ENCODE assay signal across 12 cellular contexts in genomic region chr16:31009894-31010293, GRCh38. TPM values are rescaled to one million over a fixed set of nuclear protein-coding genes. Genes with fewer than 3 reads are reported as not detected.
DNase-seq lines count a peak whose midpoint lies in the region; ATAC-seq, FAIRE-seq and TF ChIP-seq lines count a peak whose summit lies in the region.
"Had no signal": no experiment of that assay in that cellular context is flagged by ENCODE, and none has a peak within 500 bp of the region (broad histone marks: within the 10 kb centered on the region; RNA-seq: fewer than 3 reads in every experiment).

No MANE protein-coding gene starts in this region.

- H3K27me3 ChIP-seq in HepG2 (ENCODE audit: control insufficient read depth in 1 of 2, insufficient read depth in 2 of 2, low read length in 2 of 2): peaks cover 6 to 37% of the 10 kb centered on the region in 2 experiments
- no peaks in the 10 kb centered on the region for H3K27me3 ChIP-seq in right lobe of liver
- H3K27me3 ChIP-seq in iPS DF 6.9 (ENCODE audit: control insufficient read depth, insufficient read depth, low read length): no peaks in the 10 kb centered on the region
- H3K27me3 ChIP-seq in suprapubic skin: peaks cover 47% of the 10 kb centered on the region
- H3K27me3 ChIP-seq: ovary had no signal

- H3K36me3 Mint-ChIP-seq in activated T-helper 1 cell treated with anti-CD3 and anti-CD28 coated beads, Interleukin-12 subunit alpha, Interleukin-12 subunit beta, Interleukin-2, Interleukin-4 antibody, amounts not matched to agents 30 ng/mL and 10 ng/mL and 1 ng/mL, durations not matched to agents 14 hours and 24 hours and 36 hours (ENCODE audit: low read depth): no peaks in the 10 kb centered on the region

- TF ChIP-seq EP300 in HepG2 (IDR thresholded peaks at IDR 0.05; ENCODE audit: low read depth in 2 of 2, low read length in 2 of 2) (no peak), HepG2 (CRISPR knock-in tag; IDR thresholded peaks at IDR 0.05; ENCODE audit: borderline replicate concordance) (no peak), suprapubic skin (IDR thresholded peaks at IDR 0.05) (no peak)

- DNase-seq in HepG2 (ENCODE audit: low spot score) (no peak), right lobe of liver (no peak), iPS DF 6.9 (ENCODE audit: low read depth, low spot score) (no peak), suprapubic skin (ENCODE audit: low spot score in 2 of 2) (no peak), left lobe of liver (ENCODE audit: low spot score) (no peak), NCI-H1436 (lab: John Stamatoyannopoulos, UW) (no peak)
- no peak for DNase-seq in activated T-helper 1 cell treated with anti-CD3 and anti-CD28 coated beads, Interleukin-12 subunit alpha, Interleukin-12 subunit beta, Interleukin-2, Interleukin-4 antibody, amounts not matched to agents 30 ng/mL and 10 ng/mL and 1 ng/mL, durations not matched to agents 14 hours and 24 hours and 36 hours (ENCODE audit: low spot score)
- DNase-seq: body of pancreas, ovary had no signal

- peak; percentile 8 for ATAC-seq in HepG2
- ATAC-seq in right lobe of liver: no peak
- no peak for ATAC-seq in GM18519 (IDR thresholded peaks at IDR 0.05; ENCODE audit: low FRiP score, unreplicated experiment)
- no peak for ATAC-seq in left lobe of liver
- ATAC-seq: body of pancreas had no signal

- H3K9ac ChIP-seq in HepG2 (ENCODE audit: insufficient read depth, low read depth, low read length): no peak overlapping the region
- H3K9ac ChIP-seq: KMS-11 had no signal

- H3K9me3 ChIP-seq in HepG2 (ENCODE audit: low read length) (no peaks in the 10 kb centered on the region), right lobe of liver (no peaks in the 10 kb centered on the region), iPS DF 6.9 (ENCODE audit: control insufficient read depth, insufficient read depth, low read length) (no peaks in the 10 kb centered on the region), suprapubic skin (no peaks in the 10 kb centered on the region)
- H3K9me3 ChIP-seq: body of pancreas, ovary had no signal

- H3K4me3 ChIP-seq in HepG2 (replicated peaks in 1 of 3; ENCODE audit: insufficient read depth in 1 of 3, low read depth in 2 of 3, low read length in 3 of 3): no peak overlapping the region
- H3K4me3 ChIP-seq in right lobe of liver: no peak overlapping the region
- peak overlapping the region; percentile 61 for H3K4me3 ChIP-seq in iPS DF 6.9 (ENCODE audit: low read length)
- H3K4me3 ChIP-seq in suprapubic skin: peak overlapping the region; percentile 26
- H3K4me3 ChIP-seq: body of pancreas had no signal

- no peak overlapping the region for H2AFZ ChIP-seq in HepG2 (ENCODE audit: low read length)

- in situ Hi-C loops in HepG2 (cut with HindIII; ENCODE audit: extremely low pct_ligation_motif_present, low pct_unique_long_range_greater_than_20kb): no loop called here

- WGBS in HepG2 (ENCODE audit: low lambda C conversion rate): 48% methylated on average over 11 of the region's 11 CpGs
- WGBS in right lobe of liver (ENCODE audit: insufficient coverage, low coverage, low lambda C conversion rate, missing lambda C conversion rate): 36% methylated on average over 8 of the region's 11 CpGs
- WGBS in iPS DF 6.9 (ENCODE audit: insufficient coverage, insufficient read length): no CpG with 5 or more reads among the region's 11 CpGs
- WGBS in suprapubic skin: 46% methylated on average over 10 of the region's 11 CpGs

- TF ChIP-seq POLR2A in HepG2 (IDR thresholded peaks at IDR 0.05; ENCODE audit: insufficient read depth in 1 of 2, low read depth in 2 of 2, low read length in 2 of 2) (no peak), right lobe of liver (IDR thresholded peaks at IDR 0.05) (no peak), suprapubic skin (IDR thresholded peaks at IDR 0.05) (no peak)

- H4K20me1 ChIP-seq in HepG2 (ENCODE audit: insufficient read depth, low read length): no peaks in the 10 kb centered on the region

- TF ChIP-seq CTCF in HepG2 (CRISPR knock-in tag; IDR thresholded peaks at IDR 0.05): peak; percentile 41
- no peak for TF ChIP-seq CTCF in right lobe of liver (IDR thresholded peaks at IDR 0.05)
- no peak for TF ChIP-seq CTCF in suprapubic skin (IDR thresholded peaks at IDR 0.05)

- no peak overlapping the region for H3K27ac ChIP-seq in HepG2 (ENCODE audit: extremely low read length, insufficient read depth, low read length)
- no peak overlapping the region for H3K27ac ChIP-seq in right lobe of liver
- H3K27ac ChIP-seq in iPS DF 6.9 (ENCODE audit: low read length): no peak overlapping the region
- no peak overlapping the region for H3K27ac ChIP-seq in suprapubic skin
- H3K27ac ChIP-seq: body of pancreas, KMS-11, ovary had no signal

- H3K4me1 ChIP-seq in HepG2 (ENCODE audit: insufficient read depth, low read length) (peaks cover 32% of the 10 kb centered on the region), right lobe of liver (no peaks in the 10 kb centered on the region), iPS DF 6.9 (ENCODE audit: control insufficient read depth, insufficient read depth, low read length) (no peaks in the 10 kb centered on the region), suprapubic skin (peaks cover 9% of the 10 kb centered on the region)
- H3K4me1 ChIP-seq: body of pancreas had no signal

- FAIRE-seq in HepG2 (lab: Jason Lieb, UNC): no peak
- FAIRE-seq: TTC549 had no signal

- POLR2A ChIA-PET in HepG2 (lab: Yijun Ruan, JAX): no interaction called here

- H3K4me1 Mint-ChIP-seq in activated T-helper 1 cell treated with anti-CD3 and anti-CD28 coated beads, Interleukin-12 subunit alpha, Interleukin-12 subunit beta, Interleukin-2, Interleukin-4 antibody, amounts not matched to agents 30 ng/mL and 10 ng/mL and 1 ng/mL, durations not matched to agents 14 hours and 24 hours and 36 hours (ENCODE audit: low read depth): peaks cover 5% of the 10 kb centered on the region

- peaks cover 52% of the 10 kb centered on the region for H3K27me3 Mint-ChIP-seq in activated T-helper 1 cell treated with anti-CD3 and anti-CD28 coated beads, Interleukin-12 subunit alpha, Interleukin-12 subunit beta, Interleukin-2, Interleukin-4 antibody, amounts not matched to agents 30 ng/mL and 10 ng/mL and 1 ng/mL, durations not matched to agents 14 hours and 24 hours and 36 hours (ENCODE audit: insufficient read depth)

- H3K27ac Mint-ChIP-seq in activated T-helper 1 cell treated with anti-CD3 and anti-CD28 coated beads, Interleukin-12 subunit alpha, Interleukin-12 subunit beta, Interleukin-2, Interleukin-4 antibody, amounts not matched to agents 30 ng/mL and 10 ng/mL and 1 ng/mL, durations not matched to agents 14 hours and 24 hours and 36 hours: no peak overlapping the region

- no peaks in the 10 kb centered on the region for H3K9me3 Mint-ChIP-seq in activated T-helper 1 cell treated with anti-CD3 and anti-CD28 coated beads, Interleukin-12 subunit alpha, Interleukin-12 subunit beta, Interleukin-2, Interleukin-4 antibody, amounts not matched to agents 30 ng/mL and 10 ng/mL and 1 ng/mL, durations not matched to agents 14 hours and 24 hours and 36 hours

- TF ChIP-seq RAD21 in HepG2 (CRISPR knock-in tag; IDR thresholded peaks at IDR 0.05): no peak

- H3K79me2 ChIP-seq in HepG2 (ENCODE audit: insufficient read depth, low read length): no peaks in the 10 kb centered on the region

- CTCF ChIA-PET in HepG2 (lab: Yijun Ruan, JAX; ENCODE audit: low intra/inter-chr PET ratio, low total read pairs): interaction anchor here (1.1 kb wide), 1 partner anchor 25 kb away, joined by 3 read pairs; the partner anchor contains the start of gene HSD3B7

- H3K4me2 ChIP-seq in HepG2 (ENCODE audit: low read depth, low read length): no peak overlapping the region
- H3K4me2 ChIP-seq: KMS-11 had no signal

- peak overlapping the region; percentile 43 for H3K4me3 Mint-ChIP-seq in activated T-helper 1 cell treated with anti-CD3 and anti-CD28 coated beads, Interleukin-12 subunit alpha, Interleukin-12 subunit beta, Interleukin-2, Interleukin-4 antibody, amounts not matched to agents 30 ng/mL and 10 ng/mL and 1 ng/mL, durations not matched to agents 14 hours and 24 hours and 36 hours

- BruUV-seq in HepG2 (replicated peaks; lab: Mats Ljungman, UMichigan): no TSS peak

- H3K36me3 ChIP-seq in HepG2 (replicated peaks in 1 of 2; ENCODE audit: control insufficient read depth in 1 of 2, insufficient read depth in 2 of 2, low read length in 2 of 2) (no peaks in the 10 kb centered on the region), right lobe of liver (no peaks in the 10 kb centered on the region), iPS DF 6.9 (ENCODE audit: control insufficient read depth, insufficient read depth, low read length) (no peaks in the 10 kb centered on the region), suprapubic skin (no peaks in the 10 kb centered on the region)
- H3K36me3 ChIP-seq: ovary had no signal

- intact Hi-C loops in HepG2 (cut with micrococcal nuclease; ENCODE audit: unreplicated experiment): no loop called here
- intact Hi-C loops in right lobe of liver (cut with DNase I): no loop called here
- intact Hi-C loops in activated T-helper 1 cell treated with anti-CD3 and anti-CD28 coated beads, Interleukin-12 subunit alpha, Interleukin-12 subunit beta, Interleukin-2, Interleukin-4 antibody, amounts not matched to agents 30 ng/mL and 10 ng/mL and 1 ng/mL, durations not matched to agents 14 hours and 24 hours and 36 hours (cut with micrococcal nuclease): no loop called here

RNA-seq across cellular contexts. Expression of gene STX1B, which starts 0.5 kb away (rescaled TPM):
- total RNA-seq in HepG2 (2016; rRNA removed; fragmentation: Illumina TruSeq; extraction: Trizol): 1.7 and 3.0 TPM in 2 replicates
- total RNA-seq in HepG2 (2016; cell fraction: cytosol; rRNA removed; fragmentation: Illumina TruSeq; extraction: Trizol; ENCODE audit: low read depth): 3.7 and 5.0 TPM in 2 replicates
- 1.00 and 4.0 TPM in 2 replicates for total RNA-seq in HepG2 (2016; cell fraction: insoluble cytoplasmic fraction; rRNA removed; fragmentation: Illumina TruSeq; extraction: Trizol)
- 3.5 TPM in 2 replicates for total RNA-seq in HepG2 (2016; cell fraction: membrane; rRNA removed; fragmentation: Illumina TruSeq; extraction: Trizol)
- 3.8 and 7.5 TPM in 2 replicates for total RNA-seq in HepG2 (2016; cell fraction: nucleus; rRNA removed; fragmentation: Illumina TruSeq; extraction: Trizol)
- 1.3 and 2.1 TPM in 2 replicates for polyA plus RNA-seq in HepG2 (2011; rRNA removed)
- polyA plus RNA-seq in HepG2 (2011; cell fraction: cytosol; rRNA removed): 0.55 and 0.67 TPM in 2 replicates
- polyA plus RNA-seq in HepG2 (2011; cell fraction: nucleus; rRNA removed): 9.0 and 9.4 TPM in 2 replicates
- 1.1 and 1.5 TPM in 2 replicates for polyA plus RNA-seq in HepG2 (2012)
- 2.1 and 2.2 TPM in 2 replicates for polyA plus RNA-seq in HepG2 (2016; cell fraction: cytosol; fragmentation: Illumina TruSeq; extraction: Trizol; ENCODE audit: low read depth)
- 0.69 and 0.76 TPM in 2 replicates for polyA plus RNA-seq in HepG2 (2016; cell fraction: insoluble cytoplasmic fraction; fragmentation: Illumina TruSeq; extraction: Trizol; ENCODE audit: low read depth)
- 1.4 and 1.9 TPM in 2 replicates for polyA plus RNA-seq in HepG2 (2016; cell fraction: membrane; fragmentation: Illumina TruSeq; extraction: Trizol; ENCODE audit: low read depth)
- 10.6 and 11.3 TPM in 2 replicates for polyA plus RNA-seq in HepG2 (2016; cell fraction: nucleus; fragmentation: Illumina TruSeq; extraction: Trizol; ENCODE audit: insufficient read depth, low read depth)
- 2.6 and 7.4 TPM in 2 replicates for polyA minus RNA-seq in HepG2 (2011; rRNA and poly(A)+ RNA removed; ENCODE audit: low replicate concordance)
- 0.26 and 0.69 TPM in 2 replicates for polyA minus RNA-seq in HepG2 (2011; cell fraction: cytosol; rRNA and poly(A)+ RNA removed)
- 9.0 and 11.2 TPM in 2 replicates for polyA minus RNA-seq in HepG2 (2011; cell fraction: nucleus; rRNA and poly(A)+ RNA removed)
- total RNA-seq in right lobe of liver: 1 to 10 TPM in 4 of 6 experiments, under 1 TPM in 2; 0.61 to 4.5 (median 2.6) TPM
- 0.34 and 0.49 TPM in 2 replicates for total RNA-seq in activated T-helper 1 cell treated with anti-CD3 and anti-CD28 coated beads, Interleukin-12 subunit alpha, Interleukin-12 subunit beta, Interleukin-2, Interleukin-4 antibody, amounts not matched to agents 30 ng/mL and 10 ng/mL and 1 ng/mL, durations not matched to agents 14 hours and 24 hours and 36 hours
- 1 to 10 TPM in 2 of 4 donors, under 1 TPM in 2; 0.55 to 3.5 (median 2.0) TPM for total RNA-seq in suprapubic skin
- 4.2 TPM for total RNA-seq in left lobe of liver

RNA-seq across cellular contexts. Expression of gene STX4, which starts 23.5 kb away (rescaled TPM):
- total RNA-seq in HepG2 (2016; rRNA removed; fragmentation: Illumina TruSeq; extraction: Trizol) (29.2 and 31.3 TPM in 2 replicates), right lobe of liver (10 to 100 TPM; 18.8 to 52.8 (median 23.6) TPM), suprapubic skin (100 to 1,000 TPM in 1 of 4 donors, 10 to 100 TPM in 3; 32.5 to 118 (median 47.8) TPM), left lobe of liver (24.6 TPM)
- 10.9 and 11.8 TPM in 2 replicates for total RNA-seq in HepG2 (2016; cell fraction: cytosol; rRNA removed; fragmentation: Illumina TruSeq; extraction: Trizol; ENCODE audit: low read depth)
- total RNA-seq in HepG2 (2016; cell fraction: insoluble cytoplasmic fraction; rRNA removed; fragmentation: Illumina TruSeq; extraction: Trizol): 28.3 and 29.6 TPM in 2 replicates
- 18.1 and 22.6 TPM in 2 replicates for total RNA-seq in HepG2 (2016; cell fraction: membrane; rRNA removed; fragmentation: Illumina TruSeq; extraction: Trizol)
- total RNA-seq in HepG2 (2016; cell fraction: nucleus; rRNA removed; fragmentation: Illumina TruSeq; extraction: Trizol): 23.9 and 30.7 TPM in 2 replicates
- polyA plus RNA-seq in HepG2 (2011; rRNA removed): 34.6 and 37.0 TPM in 2 replicates
- polyA plus RNA-seq in HepG2 (2011; cell fraction: cytosol; rRNA removed): 23.2 and 23.7 TPM in 2 replicates
- 109 and 115 TPM in 2 replicates for polyA plus RNA-seq in HepG2 (2011; cell fraction: nucleus; rRNA removed)
- polyA plus RNA-seq in HepG2 (2012): 36.9 and 43.1 TPM in 2 replicates
- 14.1 and 15.4 TPM in 2 replicates for polyA plus RNA-seq in HepG2 (2016; cell fraction: cytosol; fragmentation: Illumina TruSeq; extraction: Trizol; ENCODE audit: low read depth)
- polyA plus RNA-seq in HepG2 (2016; cell fraction: insoluble cytoplasmic fraction; fragmentation: Illumina TruSeq; extraction: Trizol; ENCODE audit: low read depth): 43.9 and 44.6 TPM in 2 replicates
- polyA plus RNA-seq in HepG2 (2016; cell fraction: membrane; fragmentation: Illumina TruSeq; extraction: Trizol; ENCODE audit: low read depth): 22.4 and 26.1 TPM in 2 replicates
- polyA plus RNA-seq in HepG2 (2016; cell fraction: nucleus; fragmentation: Illumina TruSeq; extraction: Trizol; ENCODE audit: insufficient read depth, low read depth): 94.3 and 107 TPM in 2 replicates
- polyA minus RNA-seq in HepG2 (2011; rRNA and poly(A)+ RNA removed; ENCODE audit: low replicate concordance): 23.8 and 35.4 TPM in 2 replicates
- polyA minus RNA-seq in HepG2 (2011; cell fraction: cytosol; rRNA and poly(A)+ RNA removed): 7.3 and 10.4 TPM in 2 replicates
- polyA minus RNA-seq in HepG2 (2011; cell fraction: nucleus; rRNA and poly(A)+ RNA removed): 17.5 and 20.7 TPM in 2 replicates
- total RNA-seq in activated T-helper 1 cell treated with anti-CD3 and anti-CD28 coated beads, Interleukin-12 subunit alpha, Interleukin-12 subunit beta, Interleukin-2, Interleukin-4 antibody, amounts not matched to agents 30 ng/mL and 10 ng/mL and 1 ng/mL, durations not matched to agents 14 hours and 24 hours and 36 hours: 56.4 and 58.7 TPM in 2 replicates

RNA-seq across cellular contexts. Expression of gene HSD3B7, which starts 24.9 kb away (rescaled TPM):
- total RNA-seq in HepG2 (2016; rRNA removed; fragmentation: Illumina TruSeq; extraction: Trizol) (58.8 and 69.7 TPM in 2 replicates), right lobe of liver (100 to 1,000 TPM in 3 of 6 experiments, 10 to 100 TPM in 3; 54.6 to 219 (median 86.9) TPM), suprapubic skin (10 to 100 TPM; 13.2 to 20.8 (median 16.0) TPM), left lobe of liver (71.5 TPM)
- total RNA-seq in HepG2 (2016; cell fraction: cytosol; rRNA removed; fragmentation: Illumina TruSeq; extraction: Trizol; ENCODE audit: low read depth): 12.1 and 14.2 TPM in 2 replicates
- total RNA-seq in HepG2 (2016; cell fraction: insoluble cytoplasmic fraction; rRNA removed; fragmentation: Illumina TruSeq; extraction: Trizol): 53.9 and 70.3 TPM in 2 replicates
- 26.6 and 27.7 TPM in 2 replicates for total RNA-seq in HepG2 (2016; cell fraction: membrane; rRNA removed; fragmentation: Illumina TruSeq; extraction: Trizol)
- total RNA-seq in HepG2 (2016; cell fraction: nucleus; rRNA removed; fragmentation: Illumina TruSeq; extraction: Trizol): 36.3 and 39.5 TPM in 2 replicates
- 32.9 and 40.9 TPM in 2 replicates for polyA plus RNA-seq in HepG2 (2011; rRNA removed)
- 29.8 and 45.1 TPM in 2 replicates for polyA plus RNA-seq in HepG2 (2011; cell fraction: cytosol; rRNA removed)
- 63.4 and 68.4 TPM in 2 replicates for polyA plus RNA-seq in HepG2 (2011; cell fraction: nucleus; rRNA removed)
- 14.8 and 17.8 TPM in 2 replicates for polyA plus RNA-seq in HepG2 (2012)
- polyA plus RNA-seq in HepG2 (2016; cell fraction: cytosol; fragmentation: Illumina TruSeq; extraction: Trizol; ENCODE audit: low read depth): 10.6 and 11.9 TPM in 2 replicates
- polyA plus RNA-seq in HepG2 (2016; cell fraction: insoluble cytoplasmic fraction; fragmentation: Illumina TruSeq; extraction: Trizol; ENCODE audit: low read depth): 43.4 and 50.5 TPM in 2 replicates
- 18.0 and 19.2 TPM in 2 replicates for polyA plus RNA-seq in HepG2 (2016; cell fraction: membrane; fragmentation: Illumina TruSeq; extraction: Trizol; ENCODE audit: low read depth)
- 69.7 and 71.0 TPM in 2 replicates for polyA plus RNA-seq in HepG2 (2016; cell fraction: nucleus; fragmentation: Illumina TruSeq; extraction: Trizol; ENCODE audit: insufficient read depth, low read depth)
- polyA minus RNA-seq in HepG2 (2011; rRNA and poly(A)+ RNA removed; ENCODE audit: low replicate concordance): 11.6 and 56.6 TPM in 2 replicates
- 19.8 and 20.1 TPM in 2 replicates for polyA minus RNA-seq in HepG2 (2011; cell fraction: cytosol; rRNA and poly(A)+ RNA removed)
- 5.0 and 5.8 TPM in 2 replicates for polyA minus RNA-seq in HepG2 (2011; cell fraction: nucleus; rRNA and poly(A)+ RNA removed)
- 2.1 and 3.3 TPM in 2 replicates for total RNA-seq in activated T-helper 1 cell treated with anti-CD3 and anti-CD28 coated beads, Interleukin-12 subunit alpha, Interleukin-12 subunit beta, Interleukin-2, Interleukin-4 antibody, amounts not matched to agents 30 ng/mL and 10 ng/mL and 1 ng/mL, durations not matched to agents 14 hours and 24 hours and 36 hours

RNA-seq across cellular contexts. Expression of gene SETD1A, which starts 52.3 kb away (rescaled TPM):
- 3.6 and 5.6 TPM in 2 replicates for total RNA-seq in HepG2 (2016; rRNA removed; fragmentation: Illumina TruSeq; extraction: Trizol)
- total RNA-seq in HepG2 (2016; cell fraction: cytosol; rRNA removed; fragmentation: Illumina TruSeq; extraction: Trizol; ENCODE audit: low read depth): 7.1 and 10.5 TPM in 2 replicates
- total RNA-seq in HepG2 (2016; cell fraction: insoluble cytoplasmic fraction; rRNA removed; fragmentation: Illumina TruSeq; extraction: Trizol): 3.1 and 5.4 TPM in 2 replicates
- 4.3 and 6.1 TPM in 2 replicates for total RNA-seq in HepG2 (2016; cell fraction: membrane; rRNA removed; fragmentation: Illumina TruSeq; extraction: Trizol)
- 6.3 and 8.6 TPM in 2 replicates for total RNA-seq in HepG2 (2016; cell fraction: nucleus; rRNA removed; fragmentation: Illumina TruSeq; extraction: Trizol)
- 3.2 and 3.8 TPM in 2 replicates for polyA plus RNA-seq in HepG2 (2011; rRNA removed)
- 1.6 and 2.0 TPM in 2 replicates for polyA plus RNA-seq in HepG2 (2011; cell fraction: cytosol; rRNA removed)
- 23.9 and 35.1 TPM in 2 replicates for polyA plus RNA-seq in HepG2 (2011; cell fraction: nucleus; rRNA removed)
- polyA plus RNA-seq in HepG2 (2012): 15.4 and 28.2 TPM in 2 replicates
- polyA plus RNA-seq in HepG2 (2016; cell fraction: cytosol; fragmentation: Illumina TruSeq; extraction: Trizol; ENCODE audit: low read depth): 0.57 and 1.4 TPM in 2 replicates
- 10.9 and 15.4 TPM in 2 replicates for polyA plus RNA-seq in HepG2 (2016; cell fraction: insoluble cytoplasmic fraction; fragmentation: Illumina TruSeq; extraction: Trizol; ENCODE audit: low read depth)
- 2.9 and 3.9 TPM in 2 replicates for polyA plus RNA-seq in HepG2 (2016; cell fraction: membrane; fragmentation: Illumina TruSeq; extraction: Trizol; ENCODE audit: low read depth)
- 43.7 and 55.5 TPM in 2 replicates for polyA plus RNA-seq in HepG2 (2016; cell fraction: nucleus; fragmentation: Illumina TruSeq; extraction: Trizol; ENCODE audit: insufficient read depth, low read depth)
- polyA minus RNA-seq in HepG2 (2011; rRNA and poly(A)+ RNA removed; ENCODE audit: low replicate concordance): 5.5 and 8.7 TPM in 2 replicates
- 2.8 and 3.1 TPM in 2 replicates for polyA minus RNA-seq in HepG2 (2011; cell fraction: cytosol; rRNA and poly(A)+ RNA removed)
- 7.0 and 11.2 TPM in 2 replicates for polyA minus RNA-seq in HepG2 (2011; cell fraction: nucleus; rRNA and poly(A)+ RNA removed)
- 1 to 10 TPM; 3.7 to 7.4 (median 6.9) TPM for total RNA-seq in right lobe of liver
- total RNA-seq in activated T-helper 1 cell treated with anti-CD3 and anti-CD28 coated beads, Interleukin-12 subunit alpha, Interleukin-12 subunit beta, Interleukin-2, Interleukin-4 antibody, amounts not matched to agents 30 ng/mL and 10 ng/mL and 1 ng/mL, durations not matched to agents 14 hours and 24 hours and 36 hours: 34.0 and 38.8 TPM in 2 replicates
- total RNA-seq in suprapubic skin: 10 to 100 TPM; 12.5 to 14.7 (median 13.7) TPM
- total RNA-seq in left lobe of liver: 8.2 TPM

Comparison
In these comparisons a context has a peak if more than half of its experiments do, and no peak if none do; other contexts are left out.
1. H3K4me3 ChIP-seq: peak in iPS DF 6.9 (single experiment) and suprapubic skin (single experiment); none in HepG2 (0 of 3) and right lobe of liver (0 of 3).